In the genomic region with DNA sequence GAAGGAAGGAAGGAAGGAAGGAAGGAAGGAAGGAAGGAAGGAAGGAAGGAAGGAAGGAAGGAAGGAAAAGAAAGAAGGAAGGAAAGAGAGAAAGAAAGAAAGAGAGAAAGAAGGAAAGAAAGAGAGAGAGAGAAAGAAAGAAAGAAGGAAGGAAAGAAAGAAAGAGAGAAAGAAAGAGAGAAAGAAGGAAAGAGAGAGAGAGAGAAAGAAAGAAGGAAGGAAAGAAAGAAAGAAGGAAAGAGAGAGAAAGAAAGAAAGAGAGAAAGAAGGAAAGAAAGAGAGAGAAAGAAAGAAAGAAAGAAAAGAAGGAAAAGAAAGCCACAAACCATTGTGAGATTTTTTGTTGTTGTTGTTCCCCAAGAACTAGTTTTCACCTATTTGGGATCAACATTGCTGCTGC, we compare ENCODE assay signal across 2 cellular contexts.
TF ChIP-seq lines count a peak whose summit lies in the region.

No MANE protein-coding gene starts in this region.

TF ChIP-seq in WTC11, 78 proteins besides CTCF, POLR2A, EP300 and RAD21:
- TF ChIP-seq, protein P1, sequence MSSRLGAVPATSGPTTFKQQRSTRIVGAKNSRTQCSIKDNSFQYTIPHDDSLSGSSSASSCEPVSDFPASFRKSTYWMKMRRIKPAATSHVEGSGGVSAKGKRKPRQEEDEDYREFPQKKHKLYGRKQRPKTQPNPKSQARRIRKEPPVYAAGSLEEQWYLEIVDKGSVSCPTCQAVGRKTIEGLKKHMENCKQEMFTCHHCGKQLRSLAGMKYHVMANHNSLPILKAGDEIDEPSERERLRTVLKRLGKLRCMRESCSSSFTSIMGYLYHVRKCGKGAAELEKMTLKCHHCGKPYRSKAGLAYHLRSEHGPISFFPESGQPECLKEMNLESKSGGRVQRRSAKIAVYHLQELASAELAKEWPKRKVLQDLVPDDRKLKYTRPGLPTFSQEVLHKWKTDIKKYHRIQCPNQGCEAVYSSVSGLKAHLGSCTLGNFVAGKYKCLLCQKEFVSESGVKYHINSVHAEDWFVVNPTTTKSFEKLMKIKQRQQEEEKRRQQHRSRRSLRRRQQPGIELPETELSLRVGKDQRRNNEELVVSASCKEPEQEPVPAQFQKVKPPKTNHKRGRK (CRISPR knock-in tag; IDR thresholded peaks at IDR 0.05; ENCODE audit: borderline replicate concordance) = 0 out of 2 replicates have a peak, but pooled peaks have one; percentile 60

TF ChIP-seq in K562, 482 proteins besides CTCF, POLR2A, EP300 and RAD21:
- TF ChIP-seq, protein P1 (tag; IDR thresholded peaks at IDR 0.05) = peak; percentile 100
- TF ChIP-seq HLTF (IDR thresholded peaks at IDR 0.05) (0 out of 2 replicates have a peak, but pooled peaks have one; percentile 25), ZNF589 (CRISPR knock-in tag; IDR thresholded peaks at IDR 0.05; ENCODE audit: low read depth) (peak; percentile 0; the same call in 1 of the 2 replicates), ELF4 (CRISPR knock-in tag; IDR thresholded peaks at IDR 0.05) (0 out of 2 replicates have a peak, but pooled peaks have one; percentile 53), MTA1 (IDR thresholded peaks at IDR 0.05; ENCODE audit: borderline replicate concordance) (peak; percentile 35; the same call in 1 of the 2 replicates), LARP7 (IDR thresholded peaks at IDR 0.05) (0 out of 2 replicates have a peak, but pooled peaks have one; percentile 62)
